ENCODE assay signal across 15 cellular contexts in genomic region chr12:25020621-25021243, GRCh38.
DNase-seq lines count a peak whose midpoint lies in the region; ATAC-seq and TF ChIP-seq lines count a peak whose summit lies in the region.
"Had no signal": no experiment of that assay in that cellular context is flagged by ENCODE, and none has a peak within 500 bp of the region (broad histone marks: within the 10 kb centered on the region; RNA-seq: fewer than 3 reads in every experiment).

No MANE protein-coding gene starts in this region.

- no peak for TF ChIP-seq POLR2A in breast epithelium (IDR thresholded peaks at IDR 0.05)

- TF ChIP-seq CTCF in OCI-LY3 (IDR thresholded peaks at IDR 0.05; ENCODE audit: low read depth, low read length) (no peak), breast epithelium (IDR thresholded peaks at IDR 0.05) (no peak)
- no peak for TF ChIP-seq CTCF in CD4-positive, alpha-beta T cell (IDR thresholded peaks at IDR 0.05)

- no peaks in the 10 kb centered on the region for H3K79me2 ChIP-seq in OCI-LY3 (ENCODE audit: low read length)

- H3K27me3 ChIP-seq in OCI-LY3 (ENCODE audit: low read depth, low read length) (0 out of 2 replicates have a peak, but pooled peaks cover 4% of the 10 kb centered on the region), breast epithelium (no peaks in the 10 kb centered on the region)
- no peaks in the 10 kb centered on the region for H3K27me3 ChIP-seq in CD4-positive, alpha-beta T cell (ENCODE audit: control insufficient read depth, insufficient read depth, low read length)
- H3K27me3 ChIP-seq: dorsolateral prefrontal cortex, tibial artery had no signal

- H4K20me1 ChIP-seq in OCI-LY3 (ENCODE audit: insufficient read depth, low read length), result no peaks in the 10 kb centered on the region

- peak overlapping the region; percentile 59 for H3K4me2 ChIP-seq in OCI-LY3 (ENCODE audit: low read length)

- H3K27me3 Mint-ChIP-seq in CD4-positive, alpha-beta T cell, result no peaks in the 10 kb centered on the region

- no peak for DNase-seq in breast epithelium (ENCODE audit: low spot score in 2 of 2)
- DNase-seq in NCI-H1092 (lab: John Stamatoyannopoulos, UW), result no peak
- DNase-seq in activated CD4-positive, alpha-beta T cell treated with anti-CD3 and anti-CD28 coated beads, Interleukin-2, amount 50 U/mL, for 1 hour, result no peak
- DNase-seq in CD4-positive, alpha-beta T cell, result no peak
- DNase-seq: CD8-positive, alpha-beta memory T cell; dorsolateral prefrontal cortex; HCEC 1CT; NCI-H1694 treated with DMSO at 0.1 percent for 48 hours; tibial artery had no signal

- ATAC-seq in GM18502 (IDR thresholded peaks at IDR 0.05; ENCODE audit: poor library complexity, unreplicated experiment) (peak; percentile 88), GM21390 (IDR thresholded peaks at IDR 0.05; ENCODE audit: unreplicated experiment) (peak; percentile 91), HG03097 (IDR thresholded peaks at IDR 0.05; ENCODE audit: low FRiP score, unreplicated experiment) (peak; percentile 55)
- no peak for ATAC-seq in CD4-positive, alpha-beta T cell (ENCODE audit: poor library complexity)

- no peaks in the 10 kb centered on the region for H3K36me3 Mint-ChIP-seq in CD4-positive, alpha-beta T cell (ENCODE audit: low read depth)
- H3K36me3 Mint-ChIP-seq: CD8-positive, alpha-beta memory T cell had no signal

- CTCF ChIA-PET in CD4-positive, alpha-beta T cell (lab: Charles Lee), result no interaction called here

- H3K4me3 ChIP-seq in OCI-LY3 (ENCODE audit: low read length) (peak overlapping the region; percentile 23), breast epithelium (no peak overlapping the region)
- H3K4me3 ChIP-seq: dorsolateral prefrontal cortex, tibial artery had no signal

- H3K4me1 ChIP-seq in OCI-LY3 (ENCODE audit: low read length) (peaks cover 18% of the 10 kb centered on the region), breast epithelium (no peaks in the 10 kb centered on the region)
- H3K4me1 ChIP-seq: tibial artery had no signal

- no peak overlapping the region for H3K27ac ChIP-seq in OCI-LY3 (ENCODE audit: low read length)
- H3K27ac ChIP-seq in breast epithelium, result no peak overlapping the region
- no peak overlapping the region for H3K27ac ChIP-seq in CD4-positive, alpha-beta T cell (ENCODE audit: low read depth, low read length)
- H3K27ac ChIP-seq: dorsolateral prefrontal cortex, tibial artery had no signal

- no peaks in the 10 kb centered on the region for H3K36me3 ChIP-seq in OCI-LY3 (replicated peaks; ENCODE audit: low read depth, low read length)
- H3K36me3 ChIP-seq in breast epithelium, result no peaks in the 10 kb centered on the region
- H3K36me3 ChIP-seq: tibial artery had no signal

- H3K9me3 ChIP-seq in OCI-LY3 (ENCODE audit: insufficient read depth, low read length) (no peaks in the 10 kb centered on the region), breast epithelium (peaks cover 9 to 10% of the 10 kb centered on the region in 2 donors)
- peaks cover 9% of the 10 kb centered on the region for H3K9me3 ChIP-seq in CD4-positive, alpha-beta T cell (ENCODE audit: control insufficient read depth, low read length)
- H3K9me3 ChIP-seq: tibial artery had no signal

- no peaks in the 10 kb centered on the region for H3K4me1 Mint-ChIP-seq in CD4-positive, alpha-beta T cell (ENCODE audit: low read depth)
- H3K4me1 Mint-ChIP-seq: CD8-positive, alpha-beta memory T cell; nephron had no signal

- intact Hi-C loops in breast epithelium (cut with DNase I; ENCODE audit: low total_unique reads), result no loop called here
- intact Hi-C loops in CD4-positive, alpha-beta T cell (cut with DNase I, micrococcal nuclease), result no loop called here

- no peak overlapping the region for H2AFZ ChIP-seq in OCI-LY3 (ENCODE audit: low read depth, low read length)

- H3K9me3 Mint-ChIP-seq in CD4-positive, alpha-beta T cell, result no peaks in the 10 kb centered on the region
- H3K9me3 Mint-ChIP-seq: activated T-helper 1 cell treated with anti-CD3 and anti-CD28 coated beads, Interleukin-12 subunit alpha, Interleukin-12 subunit beta, Interleukin-2, Interleukin-4 antibody, amounts not matched to agents 30 ng/mL and 10 ng/mL and 1 ng/mL, durations not matched to agents 14 hours and 24 hours and 36 hours; nephron had no signal

- no peak overlapping the region for H3K4me3 Mint-ChIP-seq in CD4-positive, alpha-beta T cell
- H3K4me3 Mint-ChIP-seq: activated T-helper 1 cell treated with anti-CD3 and anti-CD28 coated beads, Interleukin-12 subunit alpha, Interleukin-12 subunit beta, Interleukin-2, Interleukin-4 antibody, amounts not matched to agents 30 ng/mL and 10 ng/mL and 1 ng/mL, durations not matched to agents 14 hours and 24 hours and 36 hours; CD8-positive, alpha-beta memory T cell; nephron had no signal

- H3K9ac ChIP-seq in OCI-LY3 (ENCODE audit: low read length), result no peak overlapping the region

- POLR2A ChIA-PET in CD4-positive, alpha-beta T cell (lab: Charles Lee), result no interaction called here

- H3K27ac Mint-ChIP-seq in CD4-positive, alpha-beta T cell, result no peak overlapping the region
- H3K27ac Mint-ChIP-seq: activated T-helper 1 cell treated with anti-CD3 and anti-CD28 coated beads, Interleukin-12 subunit alpha, Interleukin-12 subunit beta, Interleukin-2, Interleukin-4 antibody, amounts not matched to agents 30 ng/mL and 10 ng/mL and 1 ng/mL, durations not matched to agents 14 hours and 24 hours and 36 hours; CD8-positive, alpha-beta memory T cell; nephron had no signal
